In genomic region chr1:211217392-211217791, GRCh38 we compare ENCODE assay signal across 7 cellular contexts.
"Had no signal": no experiment of that assay in that cellular context is flagged by ENCODE, and none has a peak within 500 bp of the region (broad histone marks: within the 10 kb centered on the region; RNA-seq: fewer than 3 reads in every experiment).

No MANE protein-coding gene starts in this region.

- ATAC-seq: HepG2 had no signal

- H3K4me2 ChIP-seq: KMS-11 had no signal

- DNase-seq: IMR-90, KBM-7, KG1 had no signal

- H3K27ac ChIP-seq: HL-60, KMS-11 had no signal

- FAIRE-seq: HepG2, HTR-8/SVneo had no signal

- H3K9ac ChIP-seq: KMS-11 had no signal
